22 cellular contexts compared by ENCODE assay signal in the genomic region with DNA sequence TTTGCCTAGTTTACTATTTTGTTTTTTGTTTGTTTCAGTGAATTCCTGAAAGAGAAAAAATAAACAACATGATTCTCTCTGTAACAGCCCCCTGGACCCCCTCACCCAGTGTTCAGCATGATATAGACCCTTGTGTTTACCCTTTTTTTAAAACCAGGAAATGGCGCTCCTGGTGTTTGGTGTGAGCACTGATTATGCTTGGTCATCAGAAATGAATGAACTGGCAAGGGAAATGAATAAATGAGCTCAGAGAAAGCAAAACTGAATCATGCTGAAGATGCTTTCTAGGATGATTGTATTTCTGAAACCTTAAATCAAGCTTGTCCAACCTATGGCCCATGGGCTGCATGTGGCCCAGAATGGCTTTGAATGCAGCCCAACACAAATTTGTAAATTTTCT. TPM values are rescaled to one million over a fixed set of nuclear protein-coding genes. Genes with fewer than 3 reads are reported as not detected.
"Had no signal": no experiment of that assay in that cellular context is flagged by ENCODE, and none has a peak within 500 bp of the region (broad histone marks: within the 10 kb centered on the region; RNA-seq: fewer than 3 reads in every experiment).

No MANE protein-coding gene starts in this region.

- FAIRE-seq: HTR-8/SVneo, RCC 7860 had no signal

- H3K4me1 ChIP-seq: SJSA1 had no signal

- H3K4me2 ChIP-seq: KMS-11 had no signal

- H3K27me3 ChIP-seq: SJSA1 had no signal

- H3K9ac ChIP-seq: KMS-11 had no signal

- H3K4me3 ChIP-seq: SJSA1, SK-N-MC had no signal

- DNase-seq: Kasumi-1, MM.1S, NCI-H1092 treated with DMSO at 0.1 percent for 48 hours, NCI-H1436, NCI-H187, NCI-H2029 treated with DMSO at 0.1 percent for 48 hours, NCI-H2227 treated with DMSO at 0.1 percent for 48 hours, NCI-H510A, NCI-H524 treated with DMSO at 0.1 percent for 48 hours, NCI-H69, NCI-H774, Right ventricle myocardium superior, RPMI8226, SIG-M5, T-helper 2 cell had no signal

- H3K27ac ChIP-seq: HL-60, KMS-11, SJSA1, SK-N-MC had no signal

- H3K36me3 ChIP-seq: SJSA1 had no signal

- H3K9me3 ChIP-seq: SJSA1 had no signal

RNA-seq across cellular contexts. Expression of gene WASF3, which starts 22.1 kb away (rescaled TPM):
- total RNA-seq: T-helper 1 cell treated with Interleukin-12 subunit alpha and Interleukin-12 subunit beta and Interleukin-4 antibody, amounts not matched to agents 30 ng/mL and 1 ng/mL, for 36 hours had no signal
